Comparison of ENCODE assay signal across 10 cellular contexts in the genomic region with DNA sequence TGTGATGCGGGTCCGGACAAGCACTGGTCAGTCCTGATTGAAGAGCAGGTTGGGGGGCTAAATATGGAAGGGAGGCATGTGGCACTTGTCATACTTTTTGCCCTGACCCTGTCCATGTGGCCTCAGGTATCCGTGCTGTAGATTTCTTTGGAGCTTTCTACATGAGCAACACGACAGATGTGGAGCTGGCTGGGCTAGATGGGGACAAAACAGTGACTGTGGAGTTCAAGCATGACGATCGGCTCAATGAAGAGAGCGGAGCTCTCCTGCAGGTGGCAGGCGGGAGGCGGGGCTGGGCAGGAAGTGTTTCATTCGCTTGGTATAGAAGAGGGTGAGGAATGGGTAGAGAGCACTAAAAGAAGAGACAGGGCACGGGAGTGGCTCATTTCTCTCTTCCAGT. TPM values are rescaled to one million over a fixed set of nuclear protein-coding genes. Genes with fewer than 3 reads are reported as not detected.
DNase-seq lines count a peak whose midpoint lies in the region; ATAC-seq and TF ChIP-seq lines count a peak whose summit lies in the region.
"Had no signal": no experiment of that assay in that cellular context is flagged by ENCODE, and none has a peak within 500 bp of the region (broad histone marks: within the 10 kb centered on the region; RNA-seq: fewer than 3 reads in every experiment).

No MANE protein-coding gene starts in this region.

- H3K27me3 Mint-ChIP-seq in T-helper 1 cell treated with Interleukin-12 subunit alpha and Interleukin-12 subunit beta and Interleukin-4 antibody, amounts not matched to agents 30 μg/mL and 1 μg/mL, for 36 hours (ENCODE audit: low read depth) = no peaks in the 10 kb centered on the region

- H3K4me3 ChIP-seq in spleen (no peak overlapping the region), left lung (no peak overlapping the region)
- H3K4me3 ChIP-seq: lung had no signal

- H3K27ac ChIP-seq in spleen = peak overlapping the region in 4 of 8 donors; percentile 22 to 99 (median 47)
- H3K27ac ChIP-seq in left lung = no peak overlapping the region

- peaks cover 14 to 54% (median 30%) of the 10 kb centered on the region in 6 donors for H3K4me1 ChIP-seq in spleen
- H3K4me1 ChIP-seq in left lung = peaks cover 11 to 22% of the 10 kb centered on the region in 2 donors

- H3K9me3 ChIP-seq in spleen (no peaks in the 10 kb centered on the region), left lung (no peaks in the 10 kb centered on the region)
- H3K9me3 ChIP-seq: SK-N-SH had no signal

- CTCF ChIA-PET in GM10248 (lab: Yijun Ruan, JAX) = interaction anchor here (0.7 to 6.4 kb wide), 7 partner anchors 9 to 52 kb away, joined by 3 to 32 read pairs (median 3); a partner anchor contains a TSS

- POLR2A ChIA-PET in GM10248 (lab: Yijun Ruan, JAX) = interaction anchor here (0.8 to 1.7 kb wide), 3 partner anchors 9 to 21 kb away, joined by 3 to 8 read pairs (median 5); no protein-coding TSS in a partner anchor

- H3K36me3 Mint-ChIP-seq in T-helper 1 cell treated with Interleukin-12 subunit alpha and Interleukin-12 subunit beta and Interleukin-4 antibody, amounts not matched to agents 30 μg/mL and 1 μg/mL, for 36 hours (ENCODE audit: low read depth) = peaks cover 71% of the 10 kb centered on the region

- no peak for TF ChIP-seq POLR2A in spleen (IDR thresholded peaks at IDR 0.05)

- ATAC-seq in HG03565 (IDR thresholded peaks at IDR 0.05; ENCODE audit: unreplicated experiment) (no peak), left lung (no peak)

- H3K27me3 ChIP-seq in spleen (replicated peaks in 1 of 7) (no peaks in the 10 kb centered on the region), left lung (no peaks in the 10 kb centered on the region)

- 64 to 82% (median 75%) methylated on average over 11 of the region's 11 CpGs for WGBS in spleen, 5 donors

- DNase-seq in GM10248 (ENCODE audit: extremely low spot score) (peak; percentile 40), spleen (peak; percentile 87), left lung (no peak), putamen (ENCODE audit: low spot score) (no peak), HCEC 1CT (no peak)
- peak; percentile 8 to 73 (median 43) for DNase-seq in activated naive CD4-positive, alpha-beta T cell (lab: John Stamatoyannopoulos, UW)
- DNase-seq: SK-N-SH had no signal

- H3K36me3 ChIP-seq in spleen = peaks cover 0 to 79% (median 72%) of the 10 kb centered on the region in 6 donors
- H3K36me3 ChIP-seq in left lung = peaks cover 3 to 80% of the 10 kb centered on the region in 2 donors

- peaks cover 38% of the 10 kb centered on the region for H3K4me1 Mint-ChIP-seq in T-helper 1 cell treated with Interleukin-12 subunit alpha and Interleukin-12 subunit beta and Interleukin-4 antibody, amounts not matched to agents 30 μg/mL and 1 μg/mL, for 36 hours (ENCODE audit: low read depth)

- TF ChIP-seq CTCF in GM10248 (IDR thresholded peaks at IDR 0.05; ENCODE audit: control extremely low read depth, extremely low read depth, low read depth, missing control alignments) (peak; percentile 31), spleen (IDR thresholded peaks at IDR 0.05 in 8 of 11, conservative IDR thresholded peaks at IDR 0.05 in 3 of 11) (peak in 5 of 11 experiments; percentile 7 to 53 (median 32)), left lung (IDR thresholded peaks at IDR 0.05) (no peak)

- no peaks in the 10 kb centered on the region for H3K9me3 Mint-ChIP-seq in T-helper 1 cell treated with Interleukin-12 subunit alpha and Interleukin-12 subunit beta and Interleukin-4 antibody, amounts not matched to agents 30 μg/mL and 1 μg/mL, for 36 hours

- intact Hi-C loops in spleen (cut with DNase I; ENCODE audit: low total_unique reads) = no loop called here
- intact Hi-C loops in left lung (cut with DNase I) = no loop called here

- peak overlapping the region; percentile 3 for H3K4me3 Mint-ChIP-seq in T-helper 1 cell treated with Interleukin-12 subunit alpha and Interleukin-12 subunit beta and Interleukin-4 antibody, amounts not matched to agents 30 μg/mL and 1 μg/mL, for 36 hours

- H3K27ac Mint-ChIP-seq in T-helper 1 cell treated with Interleukin-12 subunit alpha and Interleukin-12 subunit beta and Interleukin-4 antibody, amounts not matched to agents 30 μg/mL and 1 μg/mL, for 36 hours = peak overlapping the region; percentile 72

RNA-seq across cellular contexts. Expression of a gene that starts 13.0 kb away (rescaled TPM):
- total RNA-seq in spleen (10 to 100 TPM; 14.6 to 31.6 (median 18.3) TPM), left lung (10 to 100 TPM; 24.8 to 27.5 TPM)
- 10 to 100 TPM; 57.9 to 75.9 (median 73.1) TPM for polyA plus RNA-seq in spleen

RNA-seq across cellular contexts. Expression of a gene that starts 16.5 kb away (rescaled TPM):
- total RNA-seq in spleen = 100 to 1,000 TPM in 6 of 7 donors, 10 to 100 TPM in 1; 97.0 to 141 (median 129) TPM
- 100 to 1,000 TPM in 2 of 3 donors, 10 to 100 TPM in 1; 51.5 to 109 (median 101) TPM for polyA plus RNA-seq in spleen
- 100 to 1,000 TPM; 103 to 112 TPM for total RNA-seq in left lung

RNA-seq across cellular contexts. Expression of a gene that starts 24.7 kb away (rescaled TPM):
- 10 to 100 TPM; 61.1 to 75.6 (median 71.6) TPM for total RNA-seq in spleen
- 10 to 100 TPM; 20.4 to 42.3 (median 28.6) TPM for polyA plus RNA-seq in spleen
- 10 to 100 TPM; 86.6 to 88.1 TPM for total RNA-seq in left lung

RNA-seq across cellular contexts. Expression of a gene that starts 42.5 kb away (rescaled TPM):
- total RNA-seq in spleen (100 to 1,000 TPM in 5 of 7 donors, 10 to 100 TPM in 2; 84.6 to 159 (median 117) TPM), left lung (10 to 100 TPM; 24.1 to 32.2 TPM)
- 10 to 100 TPM; 10.9 to 21.7 (median 12.3) TPM for polyA plus RNA-seq in spleen

Comparison
In these comparisons a context has a peak if more than half of its experiments do, and no peak if none do; other contexts are left out.
1. DNase-seq: peak in GM10248 (single experiment), activated naive CD4-positive, alpha-beta T cell (4 of 4) and spleen (single experiment); none in left lung (0 of 2), putamen (single experiment) and HCEC 1CT (single experiment).